ENCODE assay signal across 8 cellular contexts in the genomic region with DNA sequence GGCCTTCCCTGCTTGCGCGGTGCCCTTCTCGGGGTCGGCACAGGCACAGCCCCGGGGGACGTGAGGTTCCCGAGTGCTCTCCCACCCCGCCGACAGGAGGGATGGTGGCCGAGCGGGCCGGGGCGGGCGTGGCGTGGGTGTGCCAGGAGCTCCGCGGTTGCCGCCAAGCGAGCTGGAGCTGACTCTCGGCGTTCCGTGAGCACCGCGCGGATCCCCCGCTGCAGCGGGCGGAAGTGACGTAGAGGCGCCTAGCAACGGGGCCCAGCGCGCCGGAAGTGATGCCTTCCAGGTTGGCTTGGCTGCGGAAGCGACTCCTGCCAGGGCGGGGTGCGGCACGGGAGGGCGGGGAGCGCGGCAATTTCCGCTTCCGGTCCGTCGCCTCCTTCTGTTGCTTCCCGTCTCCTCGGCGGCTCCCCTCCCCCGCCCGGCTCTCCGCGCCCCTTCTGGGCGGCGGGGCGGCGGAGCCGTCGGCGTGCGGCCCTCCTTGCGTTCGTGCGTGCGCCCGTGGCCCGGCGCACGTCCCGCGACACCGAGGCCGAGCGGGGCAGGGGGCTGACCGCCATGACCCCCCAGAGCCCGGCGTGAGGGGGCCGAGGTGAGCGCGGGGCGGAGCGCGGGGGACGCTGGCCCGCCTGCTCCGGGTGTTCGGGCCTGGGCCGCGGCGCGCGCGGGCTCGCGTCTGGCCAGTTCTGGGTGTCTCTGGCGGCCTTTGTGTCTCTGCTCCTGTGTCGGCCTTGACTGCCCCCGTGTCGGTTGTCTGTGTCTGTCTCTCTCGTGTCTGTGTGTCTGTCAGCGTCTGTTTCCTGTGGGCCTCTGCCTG. TPM values are rescaled to one million over a fixed set of nuclear protein-coding genes. Genes with fewer than 3 reads are reported as not detected.
DNase-seq lines count a peak whose midpoint lies in the region; ATAC-seq, FAIRE-seq and TF ChIP-seq lines count a peak whose summit lies in the region.

A gene (plus strand): TSS at position 386 of the 820 bp plus-strand sequence. CDS start 3,402 bp downstream, outside the sequence.

- peaks cover 13 to 64% of the 10 kb centered on the region in 2 experiments; a peak in 3 of 4 replicates for H3K79me1 ChIP-seq in IMR-90 (ENCODE audit: low read depth in 1 of 2, low read length in 2 of 2)

- ATAC-seq in GM21528 (IDR thresholded peaks at IDR 0.05; ENCODE audit: low FRiP score, unreplicated experiment) (peak; percentile 57), IMR-90 (ENCODE audit: low read depth) (peak; percentile 87)

- peak within 1 kb of the TSS; percentile 91 for H2AK9ac ChIP-seq in IMR-90 (replicated peaks; ENCODE audit: low read depth, low read length, poor library complexity)

- no peaks in the 10 kb centered on the region for H3K27me3 ChIP-seq in IMR-90 (ENCODE audit: control insufficient read depth, insufficient read depth, low read length)

- WGBS in IMR-90 (ENCODE audit: extremely low coverage in 2 of 2, insufficient read length in 1 of 2), 2 experiments, result 1% methylated on average over 14 of the region's 101 CpGs; no CpG with 5 or more reads in 1 of the 2 experiments

- H3K18ac ChIP-seq in IMR-90 (ENCODE audit: low read depth, low read length), result no peak within 1 kb of the TSS

- H3K23ac ChIP-seq in IMR-90 (ENCODE audit: low read depth, low read length), result peak within 1 kb of the TSS; percentile 73; the same call in 1 of the 2 replicates

- intact Hi-C loops in IMR-90 (cut with micrococcal nuclease) (loop anchor here (2.0 kb wide), 1 partner anchor 20 kb away; a partner anchor contains a TSS), OCI-LY7 (cut with micrococcal nuclease; ENCODE audit: unreplicated experiment) (loop anchor here (5.0 kb wide), 2 partner anchors 132 to 157 kb away; a partner anchor contains a TSS)

- DNase-seq in D721Med (ENCODE audit: insufficient read length, low spot score) (peak; percentile 96), IMR-90 (peak; percentile 96), OCI-LY7 (ENCODE audit: low spot score) (peak; percentile 98), activated T-cell treated with anti-CD3 and anti-CD28 coated beads for 1 hour (ENCODE audit: low read depth) (peak; percentile 95), epidermal melanocyte (ENCODE audit: insufficient read length, low spot score) (peak; percentile 100), middle frontal gyrus (ENCODE audit: extremely low spot score, low spot score) (peak; percentile 92)
- DNase-seq in stimulated activated CD8-positive, alpha-beta memory T cell treated with anti-CD3 and anti-CD28 coated beads, Interleukin-2, amount 100 ng/mL, for 1 hour (ENCODE audit: low read depth in 2 of 2), result peak; percentile 95 to 96

- in situ Hi-C loops in IMR-90 (cut with MboI; ENCODE audit: low sequenced_read_pairs), result loop anchor here (25.0 kb wide), 3 partner anchors 462 to 1538 kb away; a partner anchor contains a TSS

- peak; percentile 38; the same call in 1 of the 2 replicates for TF ChIP-seq POLR2A in IMR-90 (IDR thresholded peaks at IDR 0.05; ENCODE audit: low read depth, low read length)

- peak within 1 kb of the TSS; percentile 98 for H3K9ac ChIP-seq in IMR-90 (ENCODE audit: low read depth, low read length)

- peaks cover 72% of the 10 kb centered on the region for H3K79me2 ChIP-seq in OCI-LY7 (ENCODE audit: insufficient read depth, low read depth, low read length)

- no peak within 1 kb of the TSS for H2BK20ac ChIP-seq in IMR-90 (ENCODE audit: low read depth, low read length)

- CTCF ChIA-PET in IMR-90 (lab: Yijun Ruan, JAX), result no interaction called here
- CTCF ChIA-PET in OCI-LY7 (lab: Charles Lee; ENCODE audit: unreplicated experiment), result no interaction called here

- BruUV-seq in IMR-90 (replicated peaks; lab: Mats Ljungman, UMichigan) (no TSS peak), OCI-LY7 (replicated peaks; lab: Mats Ljungman, UMichigan) (no TSS peak)

- H4K8ac ChIP-seq in IMR-90 (ENCODE audit: low read depth in 2 of 2, low read length in 2 of 2), result peak within 1 kb of the TSS; percentile 53 to 77; a peak in 3 of 4 replicates

- dilution Hi-C loops in IMR-90 (cut with HindIII; ENCODE audit: low sequenced_read_pairs, unreplicated experiment), result no loop called here

- H2BK5ac ChIP-seq in IMR-90 (ENCODE audit: low read depth, low read length, poor library complexity, severe bottlenecking), result peak within 1 kb of the TSS; percentile 85

- no peak within 1 kb of the TSS for H2BK120ac ChIP-seq in IMR-90 (ENCODE audit: low read depth, low read length)

- no peak for FAIRE-seq in D721Med (lab: Jason Lieb, UNC)

- no peak for TF ChIP-seq RAD21 in IMR-90 (IDR thresholded peaks at IDR 0.05; ENCODE audit: low read length)

- peaks cover 42% of the 10 kb centered on the region for H3K36me3 ChIP-seq in IMR-90 (ENCODE audit: control insufficient read depth, insufficient read depth, low read length)
- H3K36me3 ChIP-seq in OCI-LY7 (ENCODE audit: insufficient read depth, low read length), result peaks cover 86% of the 10 kb centered on the region

- peak within 1 kb of the TSS; percentile 78 for H3K27ac ChIP-seq in IMR-90 (ENCODE audit: insufficient read depth, low read length)
- peak within 1 kb of the TSS; percentile 97 for H3K27ac ChIP-seq in OCI-LY7 (ENCODE audit: low read depth, low read length, poor library complexity, severe bottlenecking)

- POLR2A ChIA-PET in IMR-90 (lab: Charles Lee; ENCODE audit: unreplicated experiment), result no interaction called here
- POLR2A ChIA-PET in OCI-LY7 (lab: Charles Lee), result no interaction called here

- peak within 1 kb of the TSS; percentile 80 for H3K4me3 ChIP-seq in IMR-90 (ENCODE audit: insufficient read depth, low read depth, low read length)
- peak within 1 kb of the TSS; percentile 95 for H3K4me3 ChIP-seq in OCI-LY7 (ENCODE audit: low read depth, low read length, poor library complexity, severe bottlenecking)

- H3K4me2 ChIP-seq in IMR-90 (ENCODE audit: low read depth, low read length) (peak within 1 kb of the TSS; percentile 96), OCI-LY7 (ENCODE audit: low read length) (peak within 1 kb of the TSS; percentile 92)

- H4K20me1 ChIP-seq in IMR-90 (ENCODE audit: insufficient read depth, low read length) (peaks cover 63% of the 10 kb centered on the region), OCI-LY7 (ENCODE audit: insufficient read depth, low read length) (no peaks in the 10 kb centered on the region; the same call in 1 of the 2 replicates)

- peak within 1 kb of the TSS; percentile 67 for H2AK5ac ChIP-seq in IMR-90 (ENCODE audit: low read depth, low read length)

- H3K9me3 ChIP-seq in IMR-90 (ENCODE audit: control insufficient read depth, insufficient read depth, low read length) (no peaks in the 10 kb centered on the region), OCI-LY7 (ENCODE audit: low read length) (no peaks in the 10 kb centered on the region)

- H3K9me2 ChIP-seq in OCI-LY7 (ENCODE audit: insufficient read depth, low read length), result no peaks in the 10 kb centered on the region

- H3K14ac ChIP-seq in IMR-90 (replicated peaks; ENCODE audit: low read depth, low read length), result peak within 1 kb of the TSS; percentile 35

- peak within 1 kb of the TSS; percentile 43; the same call in 1 of the 2 replicates for H4K91ac ChIP-seq in IMR-90 (ENCODE audit: insufficient read depth, low read depth, low read length)

- H2BK15ac ChIP-seq in IMR-90 (ENCODE audit: low read depth, low read length), result no peak within 1 kb of the TSS

- H2AFZ ChIP-seq in IMR-90 (replicated peaks; ENCODE audit: low read length, poor library complexity) (peak within 1 kb of the TSS; percentile 94), OCI-LY7 (ENCODE audit: low read length) (no peak within 1 kb of the TSS)

- peaks cover 5% of the 10 kb centered on the region; the same call in 1 of the 2 replicates for H3K4me1 ChIP-seq in IMR-90 (ENCODE audit: control insufficient read depth, insufficient read depth, low read length)
- H3K4me1 ChIP-seq in OCI-LY7 (ENCODE audit: insufficient read depth, low read length, poor library complexity, severe bottlenecking), result peaks cover 52% of the 10 kb centered on the region

- peak within 1 kb of the TSS; percentile 28; the same call in 1 of the 2 replicates for H4K5ac ChIP-seq in IMR-90 (ENCODE audit: low read depth, low read length)

- peak within 1 kb of the TSS; percentile 73 for H3K56ac ChIP-seq in IMR-90 (ENCODE audit: extremely low read depth, insufficient read depth, low read length)

- H3K9me1 ChIP-seq in IMR-90 (ENCODE audit: insufficient read depth, low read length), result peaks cover 3% of the 10 kb centered on the region; the same call in 1 of the 2 replicates

- TF ChIP-seq CTCF in D721Med (IDR thresholded peaks at IDR 0.05; ENCODE audit: insufficient read depth, missing control alignments), result no peak
- TF ChIP-seq CTCF in IMR-90 (conservative IDR thresholded peaks at IDR 0.05; ENCODE audit: low read depth, low read length), result no peak
- no peak for TF ChIP-seq CTCF in OCI-LY7 (conservative IDR thresholded peaks at IDR 0.05; ENCODE audit: low read length)

- H3K4ac ChIP-seq in IMR-90 (ENCODE audit: low read depth, low read length), result peak within 1 kb of the TSS; percentile 75

TF ChIP-seq in IMR-90, 13 proteins besides CTCF, POLR2A, EP300 and RAD21 (continues in another document):
- no peak for TF ChIP-seq CHD1 (IDR thresholded peaks at IDR 0.05; ENCODE audit: low read depth, low read length)
- TF ChIP-seq RCOR1 (IDR thresholded peaks at IDR 0.05; ENCODE audit: insufficient replicate concordance, low read length), result no peak
- TF ChIP-seq, protein P1, sequence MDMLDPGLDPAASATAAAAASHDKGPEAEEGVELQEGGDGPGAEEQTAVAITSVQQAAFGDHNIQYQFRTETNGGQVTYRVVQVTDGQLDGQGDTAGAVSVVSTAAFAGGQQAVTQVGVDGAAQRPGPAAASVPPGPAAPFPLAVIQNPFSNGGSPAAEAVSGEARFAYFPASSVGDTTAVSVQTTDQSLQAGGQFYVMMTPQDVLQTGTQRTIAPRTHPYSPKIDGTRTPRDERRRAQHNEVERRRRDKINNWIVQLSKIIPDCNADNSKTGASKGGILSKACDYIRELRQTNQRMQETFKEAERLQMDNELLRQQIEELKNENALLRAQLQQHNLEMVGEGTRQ (IDR thresholded peaks at IDR 0.05; ENCODE audit: low read depth, low read length), result no peak
- no peak for TF ChIP-seq RFX5 (IDR thresholded peaks at IDR 0.05; ENCODE audit: low read depth, low read length)
- peak; percentile 99 for TF ChIP-seq MAZ (IDR thresholded peaks at IDR 0.05; ENCODE audit: borderline replicate concordance, low read depth, low read length)

RNA-seq across cellular contexts. Expression of the gene that starts here (rescaled TPM):
- total RNA-seq in IMR-90 (2012; rRNA removed) (19.0 and 21.9 TPM in 2 replicates), OCI-LY7 (2022) (120 and 121 TPM in 2 replicates)
- polyA plus RNA-seq in IMR-90 (2012; rRNA removed), result 122 and 127 TPM in 2 replicates
- polyA plus RNA-seq in IMR-90 (2012; cell fraction: cytosol; rRNA removed), result 199 and 238 TPM in 2 replicates
- 71.6 and 158 TPM in 2 replicates for polyA plus RNA-seq in IMR-90 (2012; cell fraction: nucleus; rRNA removed; ENCODE audit: low replicate concordance)
- 40.5 and 46.3 TPM in 2 replicates for total RNA-seq in OCI-LY7 (2014; rRNA removed; shearing (Covaris generic))

Comparison
In these comparisons a context has a peak if more than half of its experiments do, and no peak if none do; other contexts are left out.
1. Peak in every context shown above with its lines: DNase-seq, ATAC-seq, H3K4me3 ChIP-seq and H3K27ac ChIP-seq.